In genomic region chr2:104873689-104874054, GRCh38 we compare ENCODE assay signal across 8 cellular contexts. TPM values are rescaled to one million over a fixed set of nuclear protein-coding genes. Genes with fewer than 3 reads are reported as not detected.
DNase-seq lines count a peak whose midpoint lies in the region; ATAC-seq, FAIRE-seq and TF ChIP-seq lines count a peak whose summit lies in the region.

No MANE protein-coding gene starts in this region.

- intact Hi-C loops in psoas muscle (cut with DNase I) = loop anchor here (10.0 kb wide), 1 partner anchor 1709 kb away; no protein-coding TSS in a partner anchor

- peaks cover 23% of the 10 kb centered on the region for H3K4me1 Mint-ChIP-seq in chondrocyte (ENCODE audit: low read depth)

- H3K36me3 Mint-ChIP-seq in chondrocyte (ENCODE audit: low read depth) = no peaks in the 10 kb centered on the region

- no peak for DNase-seq in HL-60 (ENCODE audit: low read depth in 1 of 2, low spot score in 1 of 2)
- no peak for DNase-seq in chondrocyte (ENCODE audit: low spot score)
- no peak for DNase-seq in psoas muscle
- no peak for DNase-seq in urothelium cell line (ENCODE audit: low spot score)
- no peak for DNase-seq in SW 1271 (lab: John Stamatoyannopoulos, UW)

- TF ChIP-seq CTCF in HL-60 (IDR thresholded peaks at IDR 0.05; ENCODE audit: insufficient read depth, low read length) (no peak), chondrocyte (IDR thresholded peaks at IDR 0.05) (peak; percentile 42), psoas muscle (IDR thresholded peaks at IDR 0.05) (no peak)

- H3K27me3 ChIP-seq in HL-60 (ENCODE audit: insufficient read depth, poor library complexity, severe bottlenecking) (peaks cover 43% of the 10 kb centered on the region), psoas muscle (ENCODE audit: insufficient read depth in 3 of 3, low read length in 2 of 3) (peaks cover 0 to 49% (median 21%) of the 10 kb centered on the region in 3 donors)

- peaks cover 4% of the 10 kb centered on the region for H3K4me1 ChIP-seq in psoas muscle

- ATAC-seq in GM18505 (IDR thresholded peaks at IDR 0.05; ENCODE audit: unreplicated experiment) (peak; percentile 16), psoas muscle (peak in 1 of 4 donors; percentile 15), HG02623 (IDR thresholded peaks at IDR 0.05; ENCODE audit: unreplicated experiment) (no peak), HG03565 (IDR thresholded peaks at IDR 0.05; ENCODE audit: unreplicated experiment) (no peak)

- no peaks in the 10 kb centered on the region for H3K9me3 ChIP-seq in psoas muscle

- FAIRE-seq in urothelium cell line (lab: Jason Lieb, UNC) = no peak

- H3K27ac Mint-ChIP-seq in chondrocyte (ENCODE audit: unreplicated experiment) = no peak overlapping the region

- H3K27ac ChIP-seq in HL-60 (replicated peaks) (no peak overlapping the region), psoas muscle (no peak overlapping the region)

- peak overlapping the region; percentile 80 for H3K4me3 Mint-ChIP-seq in chondrocyte (ENCODE audit: unreplicated experiment)

- no peak for TF ChIP-seq POLR2A in GM18505 (IDR thresholded peaks at IDR 0.05; ENCODE audit: borderline replicate concordance, extremely low read depth, insufficient read depth, insufficient read length)

- peaks cover 9% of the 10 kb centered on the region for H3K27me3 Mint-ChIP-seq in chondrocyte (ENCODE audit: low read depth)

- H3K36me3 ChIP-seq in psoas muscle (ENCODE audit: insufficient read depth in 1 of 2, low read depth in 1 of 2) = no peaks in the 10 kb centered on the region

- no peaks in the 10 kb centered on the region for H3K9me3 Mint-ChIP-seq in chondrocyte (ENCODE audit: low read depth)

- 31 to 45% (median 38%) methylated on average over 17 of the region's 17 CpGs for WGBS in psoas muscle, 3 donors

- peak overlapping the region; percentile 53 for H3K4me3 ChIP-seq in HL-60 (replicated peaks; ENCODE audit: insufficient read depth, low read length)
- peak overlapping the region; percentile 75 for H3K4me3 ChIP-seq in psoas muscle

RNA-seq across cellular contexts. Expression of gene POU3F3, which starts 19.8 kb away (rescaled TPM):
- 7.2 to 55.0 TPM (median 7.7 TPM) in 3 replicates for total RNA-seq in chondrocyte
- not detected for total RNA-seq in psoas muscle
- polyA plus RNA-seq in psoas muscle = under 1 TPM in 1 of 3 donors, not detected in 2; 0.01 TPM
